8 cellular contexts compared by ENCODE assay signal in genomic region chr17:8222380-8222629, GRCh38. TPM values are rescaled to one million over a fixed set of nuclear protein-coding genes. Genes with fewer than 3 reads are reported as not detected.
DNase-seq lines count a peak whose midpoint lies in the region; ATAC-seq, FAIRE-seq and TF ChIP-seq lines count a peak whose summit lies in the region.

No MANE protein-coding gene starts in this region.

- FAIRE-seq in H1 (lab: Jason Lieb, UNC), result no peak

- no peak overlapping the region for H2AK5ac ChIP-seq in H1 (ENCODE audit: low read depth, low read length)

- H3F3A ChIP-seq in GM23338 (replicated peaks; ENCODE audit: low read depth), result peaks cover 31% of the 10 kb centered on the region

- TF ChIP-seq CTCF in GM12865 (IDR thresholded peaks at IDR 0.05; ENCODE audit: insufficient read depth, low read depth, low read length, missing control alignments) (no peak), GM23338 (conservative IDR thresholded peaks at IDR 0.05; ENCODE audit: low read depth in 2 of 2) (no peak), H1 (IDR thresholded peaks at IDR 0.05; ENCODE audit: control extremely low read depth in 1 of 3, insufficient read depth in 1 of 3, low read depth in 1 of 3, low read length in 3 of 3) (no peak), osteoblast (IDR thresholded peaks at IDR 0.05; ENCODE audit: extremely low read depth, low read depth, low read length) (no peak), GM13976 (IDR thresholded peaks at IDR 0.05; ENCODE audit: borderline replicate concordance, control extremely low read depth, extremely low read depth, insufficient read depth, missing control alignments) (no peak)

- no peak overlapping the region for H3K56ac ChIP-seq in H1 (replicated peaks; ENCODE audit: insufficient read length, low read depth, low read length)

- H2AFZ ChIP-seq in GM23338 (no peak overlapping the region), H1 (ENCODE audit: low read length) (no peak overlapping the region), osteoblast (ENCODE audit: low read length) (peak overlapping the region; percentile 77)

- H3K9me3 Mint-ChIP-seq in GM23338, result peaks cover 34% of the 10 kb centered on the region

- no peaks in the 10 kb centered on the region for H3K9me3 ChIP-seq in NT2/D1 (ENCODE audit: insufficient read depth, low read length)
- H3K9me3 ChIP-seq in H1 (ENCODE audit: insufficient read depth in 2 of 2, low read depth in 1 of 2, low read length in 1 of 2), result no peaks in the 10 kb centered on the region
- H3K9me3 ChIP-seq in osteoblast (ENCODE audit: low read depth, low read length), result no peaks in the 10 kb centered on the region

- no peaks in the 10 kb centered on the region for H3K27me3 ChIP-seq in GM23338 (ENCODE audit: insufficient read depth)
- no peaks in the 10 kb centered on the region for H3K27me3 ChIP-seq in NT2/D1 (ENCODE audit: insufficient read depth, insufficient read length)
- no peaks in the 10 kb centered on the region for H3K27me3 ChIP-seq in H1 (replicated peaks in 1 of 4; ENCODE audit: control insufficient read depth in 3 of 4, extremely low read depth in 1 of 4, insufficient read depth in 3 of 4, low read length in 3 of 4)
- H3K27me3 ChIP-seq in osteoblast (ENCODE audit: insufficient read depth, low read length), result no peaks in the 10 kb centered on the region

- CTCF ChIA-PET in H1 (lab: Charles Lee; ENCODE audit: partially characterized antibody), result interaction anchor here (0.9 to 4.1 kb wide), 7 partner anchors 13 to 161 kb away, joined by 3 to 26 read pairs (median 3); no protein-coding TSS in a partner anchor

- H3K27ac ChIP-seq in GM23338 (ENCODE audit: low read depth), result peak overlapping the region; percentile 27; the same call in 1 of the 2 replicates
- H3K27ac ChIP-seq in H1 (ENCODE audit: low read depth, low read length), result no peak overlapping the region
- H3K27ac ChIP-seq in osteoblast (ENCODE audit: low read depth, low read length), result peak overlapping the region; percentile 94

- H3K23me2 ChIP-seq in H1 (ENCODE audit: low read depth, low read length), result peaks cover 19% of the 10 kb centered on the region

- POLR2A ChIA-PET in H1 (lab: Charles Lee; ENCODE audit: partially characterized antibody), result interaction anchor here (1.1 to 53.4 kb wide), 14 partner anchors 13 to 535 kb away, joined by 3 to 1521 read pairs (median 6); partner anchors contain the start of genes AURKB, BORCS6, CTC1 and PFAS

- H4K20me1 ChIP-seq in GM23338 (replicated peaks; ENCODE audit: insufficient read depth) (no peaks in the 10 kb centered on the region), H1 (replicated peaks in 1 of 2; ENCODE audit: control insufficient read depth in 1 of 2, insufficient read depth in 2 of 2, low read length in 2 of 2) (peaks cover 2% of the 10 kb centered on the region in 2 experiments), osteoblast (ENCODE audit: insufficient read depth, low read length) (peaks cover 6% of the 10 kb centered on the region)

- H3K36me3 ChIP-seq in GM23338 (ENCODE audit: insufficient read depth) (no peaks in the 10 kb centered on the region), NT2/D1 (ENCODE audit: insufficient read depth, insufficient read length, low read length) (peaks cover 8% of the 10 kb centered on the region), H1 (ENCODE audit: control insufficient read depth in 2 of 4, insufficient read depth in 4 of 4, low read length in 3 of 4) (0 out of 8 replicates have a peak, but pooled peaks cover 0 to under 1% (median 0%) of the 10 kb centered on the region in 4 experiments), osteoblast (ENCODE audit: insufficient read depth, low read length) (no peaks in the 10 kb centered on the region)

- ATAC-seq in GM23338 (peak; percentile 1; the same call in 1 of the 3 replicates), sciatic nerve (no peak)

- DNase-seq in GM12865 (ENCODE audit: low read depth), result peak; percentile 90
- DNase-seq in GM23338 (ENCODE audit: low spot score), result no peak
- DNase-seq in NT2/D1 (ENCODE audit: low read depth, low spot score), result no peak
- peak in 1 of 2 experiments; percentile 27 for DNase-seq in H1 (ENCODE audit: low read depth in 1 of 2, low spot score in 2 of 2)
- no peak for DNase-seq in osteoblast (ENCODE audit: insufficient read length, low spot score, missing footprints)
- no peak for DNase-seq in GM03348 (ENCODE audit: low spot score)
- DNase-seq in sciatic nerve (ENCODE audit: low spot score), result no peak
- no peak for DNase-seq in GM13976 (ENCODE audit: low spot score)

- H3K4me2 ChIP-seq in GM23338 (peak overlapping the region; percentile 92), H1 (ENCODE audit: insufficient read depth in 1 of 2, low read depth in 2 of 2, low read length in 2 of 2) (peak overlapping the region; percentile 89 to 96), osteoblast (ENCODE audit: insufficient read depth, low read length) (peak overlapping the region; percentile 94)

- no peak overlapping the region for H2BK5ac ChIP-seq in H1 (ENCODE audit: low read depth, low read length)

- no peak for TF ChIP-seq POLR2A in H1 (IDR thresholded peaks at IDR 0.05; ENCODE audit: control extremely low read depth in 1 of 2, low read depth in 2 of 2, low read length in 2 of 2)

- TF ChIP-seq RAD21 in H1 (IDR thresholded peaks at IDR 0.05 in 1 of 2, conservative IDR thresholded peaks at IDR 0.05 in 1 of 2; ENCODE audit: low read depth in 2 of 2, low read length in 2 of 2), result no peak

- peak overlapping the region; percentile 99 for H3K27ac Mint-ChIP-seq in GM23338

- peak overlapping the region; percentile 58 for H3K4me3 ChIP-seq in GM12865 (ENCODE audit: low read depth, low read length)
- H3K4me3 ChIP-seq in GM23338, result peak overlapping the region; percentile 81
- peak overlapping the region; percentile 62 for H3K4me3 ChIP-seq in NT2/D1 (ENCODE audit: insufficient read length, low read depth)
- peak overlapping the region; percentile 67 to 97 (median 88) for H3K4me3 ChIP-seq in H1 (ENCODE audit: extremely low read depth in 1 of 4, insufficient read depth in 2 of 4, low read depth in 3 of 4, low read length in 4 of 4)
- H3K4me3 ChIP-seq in osteoblast (ENCODE audit: insufficient read depth, low read length), result peak overlapping the region; percentile 77

- no peak for TF ChIP-seq EP300 in H1 (IDR thresholded peaks at IDR 0.05; ENCODE audit: borderline replicate concordance in 1 of 2, low read depth in 2 of 2, low read length in 2 of 2)

- no peak overlapping the region for H4K5ac ChIP-seq in H1 (ENCODE audit: insufficient read length, low read depth, low read length)

- no peak overlapping the region for H4K91ac ChIP-seq in H1 (replicated peaks; ENCODE audit: insufficient read length, low read length)

- H3K79me1 ChIP-seq in H1 (ENCODE audit: low read depth, low read length), result no peaks in the 10 kb centered on the region

- in situ Hi-C loops in GM13976 (cut with MboI; ENCODE audit: low sequenced_read_pairs, unreplicated experiment), result no loop called here

- peak overlapping the region; percentile 95 for H3K4me3 Mint-ChIP-seq in GM23338

- no peak overlapping the region for H2BK20ac ChIP-seq in H1 (ENCODE audit: low read length)

- H3K14ac ChIP-seq in H1 (ENCODE audit: insufficient read length), result no peak overlapping the region

- peaks cover 21% of the 10 kb centered on the region for H3K36me3 Mint-ChIP-seq in GM23338 (ENCODE audit: low read depth)

- WGBS in H1 (ENCODE audit: extremely low coverage in 1 of 2, insufficient coverage in 1 of 2, insufficient read length in 1 of 2, insufficient replicate concordance in 2 of 2, low coverage in 1 of 2, low lambda C conversion rate in 2 of 2, missing lambda C conversion rate in 1 of 2), 2 experiments, result 4% methylated on average over 9 of the region's 9 CpGs; no CpG with 5 or more reads in 1 of the 2 experiments

- H3K4me1 ChIP-seq in GM23338 (ENCODE audit: insufficient read depth) (peaks cover under 1% of the 10 kb centered on the region; the same call in 1 of the 2 replicates), NT2/D1 (ENCODE audit: insufficient read depth, insufficient read length) (peaks cover 3% of the 10 kb centered on the region), H1 (replicated peaks in 1 of 4; ENCODE audit: control insufficient read depth in 3 of 4, insufficient read depth in 4 of 4, low read length in 3 of 4) (peaks cover 0 to 13% (median 2%) of the 10 kb centered on the region in 4 experiments; a peak in 4 of 7 replicates), osteoblast (ENCODE audit: insufficient read depth, low read length) (peaks cover 23% of the 10 kb centered on the region)

- no peak overlapping the region for H3K4ac ChIP-seq in H1 (replicated peaks; ENCODE audit: insufficient read length, low read depth, low read length)

- H3K9me2 ChIP-seq in GM23338 (ENCODE audit: insufficient read depth), result no peaks in the 10 kb centered on the region

- H2BK12ac ChIP-seq in H1 (ENCODE audit: low read depth, low read length), result no peak overlapping the region

- no peak overlapping the region for H3K18ac ChIP-seq in H1 (ENCODE audit: extremely low read depth, low read length)

- intact Hi-C loops in sciatic nerve (cut with DNase I), result no loop called here

- no peak overlapping the region for H3K23ac ChIP-seq in H1 (ENCODE audit: insufficient read length)

- H2BK120ac ChIP-seq in H1 (replicated peaks; ENCODE audit: low read depth, low read length), result no peak overlapping the region

- no peaks in the 10 kb centered on the region for H3K79me2 ChIP-seq in GM23338 (replicated peaks; ENCODE audit: insufficient read depth)
- no peaks in the 10 kb centered on the region for H3K79me2 ChIP-seq in H1 (ENCODE audit: control insufficient read depth in 1 of 2, insufficient read depth in 2 of 2, low read length in 2 of 2)
- H3K79me2 ChIP-seq in osteoblast (ENCODE audit: insufficient read depth, low read length), result no peaks in the 10 kb centered on the region

- peak overlapping the region; percentile 58 for H3K9ac ChIP-seq in NT2/D1 (ENCODE audit: insufficient read length, low read depth)
- H3K9ac ChIP-seq in H1 (replicated peaks in 1 of 4; ENCODE audit: extremely low read depth in 1 of 4, low read depth in 3 of 4, low read length in 3 of 4), result peak overlapping the region in 1 of 4 experiments; percentile 31; a peak in 1 of 7 replicates

- peaks cover 61% of the 10 kb centered on the region for H3K27me3 Mint-ChIP-seq in GM23338 (ENCODE audit: insufficient read depth, low read depth, poor library complexity)

- H3K4me1 Mint-ChIP-seq in GM23338, result peaks cover 8% of the 10 kb centered on the region

- H4K8ac ChIP-seq in H1 (ENCODE audit: extremely low read depth, insufficient read depth, low read length), result no peak overlapping the region

- no peak overlapping the region for H2BK15ac ChIP-seq in H1 (ENCODE audit: low read length)

RNA-seq across cellular contexts. Expression of gene AURKB, which starts 11.9 kb away (rescaled TPM):
- total RNA-seq in GM23338 (2014; rRNA removed; shearing (Covaris generic)), result 128 and 135 TPM in 2 replicates
- polyA plus RNA-seq in GM23338 (2016; fragmentation: Nextera tagmentation; extraction: Ambion mirVana), result 202 and 212 TPM in 2 replicates
- total RNA-seq in H1 (2021; fragmentation: NEBNext Ultra II Directional; extraction: Animal tissue kit (Norgen Biotek cat#: 25700)), result 154 and 160 TPM in 2 replicates
- 102 and 171 TPM in 2 replicates for polyA plus RNA-seq in H1 (2011; rRNA removed)
- polyA plus RNA-seq in H1 (2011; cell fraction: cytosol; rRNA removed), result 93.9 TPM
- polyA plus RNA-seq in H1 (2011; cell fraction: nucleus; rRNA removed), result 222 TPM
- 155 to 177 TPM (median 169 TPM) in 4 replicates for polyA plus RNA-seq in H1 (2012, experiment 1 of 2)
- 172 TPM for polyA plus RNA-seq in H1 (2012, experiment 2 of 2)
- 168 TPM for polyA plus RNA-seq in H1 (2013, experiment 1 of 2)
- polyA plus RNA-seq in H1 (2013, experiment 2 of 2), result 162 TPM
- polyA minus RNA-seq in H1 (2011; rRNA and poly(A)+ RNA removed), result 55.0 and 80.2 TPM in 2 replicates
- 41.2 TPM for polyA minus RNA-seq in H1 (2011; cell fraction: cytosol; rRNA and poly(A)+ RNA removed)
- 80.6 TPM for polyA minus RNA-seq in H1 (2011; cell fraction: nucleus; rRNA and poly(A)+ RNA removed)
- 3.6 and 4.7 TPM in 2 replicates for total RNA-seq in osteoblast
- 48.5 TPM for total RNA-seq in sciatic nerve

RNA-seq across cellular contexts. Expression of gene CTC1, which starts 25.6 kb away (rescaled TPM):
- 13.4 and 14.8 TPM in 2 replicates for total RNA-seq in GM23338 (2014; rRNA removed; shearing (Covaris generic))
- 9.1 and 10.7 TPM in 2 replicates for polyA plus RNA-seq in GM23338 (2016; fragmentation: Nextera tagmentation; extraction: Ambion mirVana)
- total RNA-seq in H1 (2021; fragmentation: NEBNext Ultra II Directional; extraction: Animal tissue kit (Norgen Biotek cat#: 25700)), result 33.7 and 39.8 TPM in 2 replicates
- 19.4 and 32.2 TPM in 2 replicates for polyA plus RNA-seq in H1 (2011; rRNA removed)
- 13.3 TPM for polyA plus RNA-seq in H1 (2011; cell fraction: cytosol; rRNA removed)
- 112 TPM for polyA plus RNA-seq in H1 (2011; cell fraction: nucleus; rRNA removed)
- polyA plus RNA-seq in H1 (2012, experiment 1 of 2), result 12.8 to 17.3 TPM (median 14.4 TPM) in 4 replicates
- 6.4 TPM for polyA plus RNA-seq in H1 (2012, experiment 2 of 2)
- polyA plus RNA-seq in H1 (2013, experiment 1 of 2), result 13.0 TPM
- polyA plus RNA-seq in H1 (2013, experiment 2 of 2), result 12.3 TPM
- 36.9 and 45.5 TPM in 2 replicates for polyA minus RNA-seq in H1 (2011; rRNA and poly(A)+ RNA removed)
- polyA minus RNA-seq in H1 (2011; cell fraction: cytosol; rRNA and poly(A)+ RNA removed), result 11.2 TPM
- polyA minus RNA-seq in H1 (2011; cell fraction: nucleus; rRNA and poly(A)+ RNA removed), result 74.9 TPM
- total RNA-seq in osteoblast, result 6.2 and 7.6 TPM in 2 replicates
- total RNA-seq in sciatic nerve, result 54.5 TPM

RNA-seq across cellular contexts. Expression of gene PFAS, which starts 26.8 kb away (rescaled TPM):
- 140 and 168 TPM in 2 replicates for total RNA-seq in GM23338 (2014; rRNA removed; shearing (Covaris generic))
- 96.1 and 106 TPM in 2 replicates for polyA plus RNA-seq in GM23338 (2016; fragmentation: Nextera tagmentation; extraction: Ambion mirVana)
- 238 and 248 TPM in 2 replicates for total RNA-seq in H1 (2021; fragmentation: NEBNext Ultra II Directional; extraction: Animal tissue kit (Norgen Biotek cat#: 25700))
- polyA plus RNA-seq in H1 (2011; rRNA removed), result 88.4 and 120 TPM in 2 replicates
- polyA plus RNA-seq in H1 (2011; cell fraction: cytosol; rRNA removed), result 82.0 TPM
- 363 TPM for polyA plus RNA-seq in H1 (2011; cell fraction: nucleus; rRNA removed)
- 107 to 119 TPM (median 115 TPM) in 4 replicates for polyA plus RNA-seq in H1 (2012, experiment 1 of 2)
- 124 TPM for polyA plus RNA-seq in H1 (2012, experiment 2 of 2)
- polyA plus RNA-seq in H1 (2013, experiment 1 of 2), result 71.8 TPM
- polyA plus RNA-seq in H1 (2013, experiment 2 of 2), result 62.8 TPM
- 219 and 271 TPM in 2 replicates for polyA minus RNA-seq in H1 (2011; rRNA and poly(A)+ RNA removed)
- polyA minus RNA-seq in H1 (2011; cell fraction: cytosol; rRNA and poly(A)+ RNA removed), result 89.1 TPM
- polyA minus RNA-seq in H1 (2011; cell fraction: nucleus; rRNA and poly(A)+ RNA removed), result 167 TPM
- total RNA-seq in osteoblast, result 14.1 and 18.8 TPM in 2 replicates
- total RNA-seq in sciatic nerve, result 27.5 TPM

RNA-seq across cellular contexts. Expression of gene BORCS6, which starts 32.3 kb away (rescaled TPM):
- total RNA-seq in GM23338 (2014; rRNA removed; shearing (Covaris generic)), result 3.9 and 7.1 TPM in 2 replicates
- polyA plus RNA-seq in GM23338 (2016; fragmentation: Nextera tagmentation; extraction: Ambion mirVana) (1.8 and 2.1 TPM in 2 replicates), H1 (2011; rRNA removed) (3.3 and 3.8 TPM in 2 replicates)
- total RNA-seq in H1 (2021; fragmentation: NEBNext Ultra II Directional; extraction: Animal tissue kit (Norgen Biotek cat#: 25700)), result 3.6 and 4.6 TPM in 2 replicates
- 3.7 TPM for polyA plus RNA-seq in H1 (2011; cell fraction: cytosol; rRNA removed)
- polyA plus RNA-seq in H1 (2011; cell fraction: nucleus; rRNA removed), result 2.7 TPM
- 2.3 to 3.4 TPM (median 2.8 TPM) in 4 replicates for polyA plus RNA-seq in H1 (2012, experiment 1 of 2)
- polyA plus RNA-seq in H1 (2012, experiment 2 of 2), result 3.8 TPM
- 2.2 TPM for polyA plus RNA-seq in H1 (2013, experiment 1 of 2)
- 2.2 TPM for polyA plus RNA-seq in H1 (2013, experiment 2 of 2)
- 1.3 and 1.9 TPM in 2 replicates for polyA minus RNA-seq in H1 (2011; rRNA and poly(A)+ RNA removed)
- 3.7 TPM for polyA minus RNA-seq in H1 (2011; cell fraction: cytosol; rRNA and poly(A)+ RNA removed)
- 2.2 TPM for polyA minus RNA-seq in H1 (2011; cell fraction: nucleus; rRNA and poly(A)+ RNA removed)
- total RNA-seq in osteoblast (9.4 and 11.5 TPM in 2 replicates), sciatic nerve (14.4 TPM)

RNA-seq across cellular contexts. Expression of gene TMEM107, which starts 46.1 kb away (rescaled TPM):
- 11.0 and 20.4 TPM in 2 replicates for total RNA-seq in GM23338 (2014; rRNA removed; shearing (Covaris generic))
- polyA plus RNA-seq in GM23338 (2016; fragmentation: Nextera tagmentation; extraction: Ambion mirVana) (10.8 and 16.3 TPM in 2 replicates), H1 (2011; rRNA removed) (21.4 and 21.5 TPM in 2 replicates)
- total RNA-seq in H1 (2021; fragmentation: NEBNext Ultra II Directional; extraction: Animal tissue kit (Norgen Biotek cat#: 25700)), result 17.3 and 17.9 TPM in 2 replicates
- 16.0 TPM for polyA plus RNA-seq in H1 (2011; cell fraction: cytosol; rRNA removed)
- polyA plus RNA-seq in H1 (2011; cell fraction: nucleus; rRNA removed), result 16.9 TPM
- 8.9 to 12.0 TPM (median 9.6 TPM) in 4 replicates for polyA plus RNA-seq in H1 (2012, experiment 1 of 2)
- 8.0 TPM for polyA plus RNA-seq in H1 (2012, experiment 2 of 2)
- 9.6 TPM for polyA plus RNA-seq in H1 (2013, experiment 1 of 2)
- polyA plus RNA-seq in H1 (2013, experiment 2 of 2), result 10.3 TPM
- 37.4 and 44.0 TPM in 2 replicates for polyA minus RNA-seq in H1 (2011; rRNA and poly(A)+ RNA removed)
- polyA minus RNA-seq in H1 (2011; cell fraction: cytosol; rRNA and poly(A)+ RNA removed), result 34.1 TPM
- 181 TPM for polyA minus RNA-seq in H1 (2011; cell fraction: nucleus; rRNA and poly(A)+ RNA removed)
- total RNA-seq in osteoblast (8.3 and 8.8 TPM in 2 replicates), sciatic nerve (23.0 TPM)
